ENCODE assay signal across 19 cellular contexts in the genomic region with DNA sequence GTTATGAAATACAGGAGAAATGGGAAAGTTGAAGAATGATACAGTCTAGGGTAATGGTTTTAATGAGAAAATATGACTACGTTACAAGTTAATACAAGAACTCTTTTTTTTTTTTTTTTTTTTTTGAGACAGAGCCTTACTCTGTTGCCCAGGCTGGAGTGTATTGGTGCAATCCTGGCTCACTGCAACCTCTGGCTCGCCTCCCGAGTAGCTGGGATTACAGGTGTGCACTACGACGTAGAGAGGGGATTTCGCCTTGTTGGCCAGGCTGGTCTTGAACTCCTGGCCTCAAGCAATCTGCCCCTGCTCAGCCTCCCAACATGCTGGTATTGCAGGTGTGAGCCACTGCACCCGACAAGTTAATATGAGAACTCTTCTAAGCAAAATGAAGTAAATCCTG.
"Had no signal": no experiment of that assay in that cellular context is flagged by ENCODE, and none has a peak within 500 bp of the region (broad histone marks: within the 10 kb centered on the region; RNA-seq: fewer than 3 reads in every experiment).

No MANE protein-coding gene starts in this region.

- H3K4me3 Mint-ChIP-seq: activated B cell treated with CpG ODN at 0.5 μM for 24 hours; activated CD8-positive, alpha-beta memory T cell treated with anti-CD3 and anti-CD28 coated beads, Interleukin-2, amount 10 ng/mL, durations not matched to agents 7 days and 5 days; activated CD8-positive, alpha-beta T cell treated with anti-CD3 and anti-CD28 coated beads, Interleukin-2, amount 10 ng/mL, durations not matched to agents 7 days and 5 days; activated naive CD4-positive, alpha-beta T cell treated with anti-CD3 and anti-CD28 coated beads, Interleukin-2, amount 10 ng/mL, durations not matched to agents 7 days and 5 days; activated naive CD8-positive, alpha-beta T cell treated with anti-CD3 and anti-CD28 coated beads, Interleukin-2, amount 10 ng/mL, durations not matched to agents 7 days and 5 days; activated T-cell treated with anti-CD3 and anti-CD28 coated beads, Interleukin-2, amount 50 U/mL, for 24 hours; activated T-cell treated with anti-CD3 and anti-CD28 coated beads, Interleukin-2, amount 50 U/mL, for 72 hours; brain; central memory CD8-positive, alpha-beta T cell; dendritic cell treated with granulocyte-macrophage colony-stimulating factor and Interleukin-4, amounts not matched to agents 40 ng/mL and 50 ng/mL, for 4 days; endodermal cell; T-helper 17 cell; T-helper 2 cell treated with Interferon-gamma antibody and Interleukin-4, amounts not matched to agents 5 μg/mL and 100 μg/mL, for 36 hours had no signal

- H3K36me3 ChIP-seq: ascending aorta, WERI-Rb-1 had no signal

- H3K4me1 Mint-ChIP-seq: activated B cell treated with CpG ODN at 0.5 μM for 24 hours; activated CD8-positive, alpha-beta memory T cell treated with anti-CD3 and anti-CD28 coated beads, Interleukin-2, amount 10 ng/mL, durations not matched to agents 7 days and 5 days; activated naive CD4-positive, alpha-beta T cell treated with anti-CD3 and anti-CD28 coated beads, Interleukin-2, amount 10 ng/mL, durations not matched to agents 7 days and 5 days; brain; central memory CD8-positive, alpha-beta T cell had no signal

- H3K27me3 Mint-ChIP-seq: dendritic cell treated with granulocyte-macrophage colony-stimulating factor and Interleukin-4, amounts not matched to agents 40 ng/mL and 50 ng/mL, for 4 days had no signal

- H3K9me3 ChIP-seq: ascending aorta had no signal

- H3K27ac Mint-ChIP-seq: activated B cell treated with CpG ODN at 0.5 μM for 24 hours; activated CD8-positive, alpha-beta memory T cell treated with anti-CD3 and anti-CD28 coated beads, Interleukin-2, amount 10 ng/mL, durations not matched to agents 7 days and 5 days; activated CD8-positive, alpha-beta T cell treated with anti-CD3 and anti-CD28 coated beads, Interleukin-2, amount 10 ng/mL, durations not matched to agents 7 days and 5 days; activated naive CD4-positive, alpha-beta T cell treated with anti-CD3 and anti-CD28 coated beads, Interleukin-2, amount 50 U/mL, for 72 hours; activated naive CD8-positive, alpha-beta T cell treated with anti-CD3 and anti-CD28 coated beads, Interleukin-2, amount 10 ng/mL, durations not matched to agents 7 days and 5 days; activated T-cell treated with anti-CD3 and anti-CD28 coated beads, Interleukin-2, amount 50 U/mL, for 24 hours; activated T-cell treated with anti-CD3 and anti-CD28 coated beads, Interleukin-2, amount 50 U/mL, for 72 hours; dendritic cell treated with granulocyte-macrophage colony-stimulating factor and Interleukin-4, amounts not matched to agents 40 ng/mL and 50 ng/mL, for 4 days; endodermal cell; T-helper 17 cell; T-helper 2 cell treated with Interferon-gamma antibody and Interleukin-4, amounts not matched to agents 5 μg/mL and 100 μg/mL, for 36 hours had no signal

- H3K36me3 Mint-ChIP-seq: activated CD8-positive, alpha-beta memory T cell treated with anti-CD3 and anti-CD28 coated beads, Interleukin-2, amount 10 ng/mL, durations not matched to agents 7 days and 5 days; activated naive CD4-positive, alpha-beta T cell treated with anti-CD3 and anti-CD28 coated beads, Interleukin-2, amount 10 ng/mL, durations not matched to agents 7 days and 5 days; activated naive CD4-positive, alpha-beta T cell treated with anti-CD3 and anti-CD28 coated beads, Interleukin-2, amount 50 U/mL, for 72 hours; activated naive CD8-positive, alpha-beta T cell treated with anti-CD3 and anti-CD28 coated beads, Interleukin-2, amount 10 ng/mL, durations not matched to agents 7 days and 5 days; brain had no signal

- H3K4me3 ChIP-seq: ascending aorta, coronary artery, dorsolateral prefrontal cortex had no signal

- DNase-seq: activated B cell treated with CpG ODN at 0.5 μM for 24 hours, activated gamma-delta T cell had no signal

- H3K27ac ChIP-seq: ascending aorta, coronary artery, WERI-Rb-1 had no signal

- H3K4me1 ChIP-seq: ascending aorta had no signal

- H3K27me3 ChIP-seq: ascending aorta had no signal

- H3K9me3 Mint-ChIP-seq: activated B cell treated with CpG ODN at 0.5 μM for 24 hours; activated naive CD4-positive, alpha-beta T cell treated with anti-CD3 and anti-CD28 coated beads, Interleukin-2, amount 10 ng/mL, durations not matched to agents 7 days and 5 days; activated naive CD4-positive, alpha-beta T cell treated with anti-CD3 and anti-CD28 coated beads, Interleukin-2, amount 50 U/mL, for 72 hours; activated naive CD8-positive, alpha-beta T cell treated with anti-CD3 and anti-CD28 coated beads, Interleukin-2, amount 10 ng/mL, durations not matched to agents 7 days and 5 days; activated T-cell treated with anti-CD3 and anti-CD28 coated beads, Interleukin-2, amount 50 U/mL, for 24 hours; activated T-cell treated with anti-CD3 and anti-CD28 coated beads, Interleukin-2, amount 50 U/mL, for 72 hours; brain; central memory CD8-positive, alpha-beta T cell; dendritic cell treated with granulocyte-macrophage colony-stimulating factor and Interleukin-4, amounts not matched to agents 40 ng/mL and 50 ng/mL, for 4 days; endodermal cell; T-helper 2 cell treated with Interferon-gamma antibody and Interleukin-4, amounts not matched to agents 5 μg/mL and 100 μg/mL, for 36 hours had no signal
